In genomic region chr9:105355810-105356209, GRCh38 we compare ENCODE assay signal across 8 cellular contexts.
DNase-seq lines count a peak whose midpoint lies in the region; ATAC-seq and TF ChIP-seq lines count a peak whose summit lies in the region.

No MANE protein-coding gene starts in this region.

- H3K4me3 ChIP-seq in GM12864 (ENCODE audit: low read depth, low read length) (no peak overlapping the region), hepatocyte (no peak overlapping the region), ascending aorta (no peak overlapping the region)

- H3K79me2 ChIP-seq in hepatocyte = no peaks in the 10 kb centered on the region

- H3K9me3 ChIP-seq in hepatocyte (ENCODE audit: low read depth) (no peaks in the 10 kb centered on the region), ascending aorta (no peaks in the 10 kb centered on the region)

- 90% methylated on average over 2 of the region's 2 CpGs for WGBS in hepatocyte (ENCODE audit: low lambda C conversion rate, missing lambda C conversion rate)

- peak; percentile 65 for TF ChIP-seq POLR2A in erythroblast (IDR thresholded peaks at IDR 0.05; ENCODE audit: low read length)

- TF ChIP-seq CTCF in GM12864 (IDR thresholded peaks at IDR 0.05; ENCODE audit: low read depth, low read length, missing control alignments) = peak; percentile 18
- no peak for TF ChIP-seq CTCF in hepatocyte (IDR thresholded peaks at IDR 0.05; ENCODE audit: poor library complexity)
- no peak for TF ChIP-seq CTCF in ascending aorta (IDR thresholded peaks at IDR 0.05)

- H3K4me1 ChIP-seq in hepatocyte (ENCODE audit: insufficient read depth) (no peaks in the 10 kb centered on the region), ascending aorta (no peaks in the 10 kb centered on the region)

- intact Hi-C loops in ascending aorta (cut with DNase I) = no loop called here

- H3K4me2 ChIP-seq in hepatocyte = no peak overlapping the region

- no peaks in the 10 kb centered on the region for H3K9me2 ChIP-seq in hepatocyte (replicated peaks; ENCODE audit: insufficient read depth)

- no peaks in the 10 kb centered on the region for H4K20me1 ChIP-seq in hepatocyte (ENCODE audit: insufficient read depth, poor library complexity, severe bottlenecking)

- H3K27me3 ChIP-seq in hepatocyte (no peaks in the 10 kb centered on the region), ascending aorta (no peaks in the 10 kb centered on the region)

- peak; percentile 50 for DNase-seq in GM12864 (ENCODE audit: low read depth)
- DNase-seq in erythroblast (lab: John Stamatoyannopoulos, UW) = peak; percentile 89 to 95
- DNase-seq in nucleus accumbens (lab: John Stamatoyannopoulos, UW) = no peak
- no peak for DNase-seq in activated T-cell treated with anti-CD3 and anti-CD28 coated beads for 4 hours
- no peak for DNase-seq in hepatocyte (ENCODE audit: low spot score)
- no peak for DNase-seq in ascending aorta (ENCODE audit: low spot score in 2 of 2)

- no peak overlapping the region for H2AFZ ChIP-seq in hepatocyte

- H3K36me3 ChIP-seq in hepatocyte (replicated peaks; ENCODE audit: insufficient read depth, low read depth) (no peaks in the 10 kb centered on the region), ascending aorta (peaks cover 0 to 14% of the 10 kb centered on the region in 2 donors)

- peak; percentile 49 for ATAC-seq in GM21367 (IDR thresholded peaks at IDR 0.05; ENCODE audit: unreplicated experiment)
- peak; percentile 49 for ATAC-seq in HG03558 (IDR thresholded peaks at IDR 0.05; ENCODE audit: extremely low read depth, unreplicated experiment)

- no peak overlapping the region for H3K27ac ChIP-seq in hepatocyte
- no peak overlapping the region for H3K27ac ChIP-seq in ascending aorta

Comparison
In these comparisons a context has a peak if more than half of its experiments do, and no peak if none do; other contexts are left out.
1. DNase-seq: peak in GM12864 (single experiment) and erythroblast (2 of 2); none in nucleus accumbens (0 of 56), activated T-cell treated with anti-CD3 and anti-CD28 coated beads for 4 hours (single experiment), hepatocyte (single experiment) and ascending aorta (0 of 2).